In the genomic region with DNA sequence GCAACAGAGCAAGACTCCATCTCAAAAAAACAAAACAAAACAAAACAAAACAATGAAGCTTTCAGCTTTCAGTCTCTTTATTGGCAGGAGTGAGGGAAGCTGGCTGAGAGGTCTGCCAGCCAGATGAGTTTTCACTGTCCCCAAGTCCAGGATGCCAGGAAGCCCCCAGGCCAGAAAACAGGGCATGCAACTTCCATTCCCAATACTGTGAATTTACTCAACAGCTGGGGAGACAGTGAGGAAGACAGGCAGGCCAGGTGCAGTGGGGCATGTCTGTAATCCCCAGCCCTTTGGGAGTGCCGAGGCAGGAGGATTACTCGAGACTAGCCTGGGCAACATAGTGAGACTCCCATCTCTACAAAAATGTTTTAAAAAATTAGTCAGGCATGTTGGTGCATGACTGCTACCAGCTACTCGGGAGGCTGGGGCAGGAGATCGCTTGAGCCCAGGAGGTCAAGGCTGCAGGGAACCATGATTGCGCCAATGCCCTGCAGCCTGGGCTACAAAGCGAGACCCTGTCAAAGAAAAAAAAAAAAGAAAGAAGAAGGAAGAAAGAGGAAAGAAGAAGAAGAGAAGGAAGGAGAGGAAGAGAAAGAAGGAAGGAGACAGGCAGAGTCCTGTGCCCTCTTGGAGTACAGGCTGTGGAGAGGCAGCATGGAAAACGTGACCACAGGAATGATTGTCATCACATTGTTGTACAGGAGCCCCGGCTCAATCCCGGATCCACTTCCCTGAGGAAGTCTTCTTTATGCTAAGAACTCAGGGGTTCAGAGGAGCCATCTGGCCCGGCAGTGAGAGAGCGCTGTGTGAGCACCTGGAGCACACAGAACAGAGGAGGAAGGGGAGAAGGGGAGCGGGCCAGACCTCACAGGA, we compare ENCODE assay signal across 1 cellular context.
TF ChIP-seq lines count a peak whose summit lies in the region.

No MANE protein-coding gene starts in this region.

TF ChIP-seq in K562, 482 proteins besides CTCF, POLR2A, EP300 and RAD21 (continued from another document):
- TF ChIP-seq CREB5 (CRISPR knock-in tag; IDR thresholded peaks at IDR 0.05), result no peak
- no peak for TF ChIP-seq ZBTB43 (CRISPR knock-in tag; IDR thresholded peaks at IDR 0.05)
- TF ChIP-seq SMC3 (conservative IDR thresholded peaks at IDR 0.05; ENCODE audit: insufficient read depth, low read depth, low read length), result no peak
- TF ChIP-seq ZBTB1 (CRISPR knock-in tag; IDR thresholded peaks at IDR 0.05; ENCODE audit: borderline replicate concordance, low read depth), result no peak
- no peak for TF ChIP-seq MEF2A (IDR thresholded peaks at IDR 0.05; ENCODE audit: control insufficient read depth, low read depth, low read length)
- no peak for TF ChIP-seq ZNF384 (IDR thresholded peaks at IDR 0.05; ENCODE audit: low read depth, low read length)
- TF ChIP-seq FIP1L1 (IDR thresholded peaks at IDR 0.05; ENCODE audit: low read depth, low read length, poor library complexity, severe bottlenecking), result no peak
